Comparison of ENCODE assay signal across 1 cellular context in the genomic region with DNA sequence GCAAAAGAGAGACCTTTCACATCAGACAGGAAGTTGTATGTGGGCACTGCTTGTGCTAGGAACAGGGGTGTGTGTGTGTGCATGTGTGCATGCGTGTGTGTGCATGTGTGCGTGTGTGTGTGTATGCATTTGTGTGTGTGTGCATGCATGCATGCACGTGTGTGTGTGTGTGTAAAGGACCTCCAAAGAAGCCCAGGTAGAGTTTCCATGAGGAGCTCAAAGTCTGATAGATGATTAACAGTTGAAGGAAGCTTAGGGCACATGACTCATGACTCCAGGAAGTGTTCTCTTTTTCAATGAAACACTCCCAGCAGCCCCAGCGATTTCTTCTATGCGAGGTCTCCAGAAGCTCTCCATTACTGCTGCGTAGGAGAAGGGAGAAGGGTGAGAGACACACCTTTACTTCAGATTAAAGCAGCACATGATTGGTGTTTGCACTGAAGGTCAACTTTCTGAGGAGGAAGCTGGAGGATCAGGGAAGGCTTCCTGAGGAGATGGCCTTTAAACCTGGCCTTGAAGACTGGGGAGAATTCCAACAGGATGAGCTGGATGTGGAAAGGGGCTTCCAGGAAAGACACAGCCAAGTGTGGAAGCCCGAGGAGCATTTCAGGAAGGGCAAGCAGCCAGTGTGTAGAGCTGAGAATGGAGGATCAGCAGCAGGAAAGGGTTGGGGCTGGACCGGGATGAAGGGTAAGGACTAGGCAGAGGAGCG.
TF ChIP-seq lines count a peak whose summit lies in the region.

No MANE protein-coding gene starts in this region.

TF ChIP-seq in liver, 16 proteins besides CTCF, POLR2A, EP300 and RAD21 (continued from another document):
- no peak for TF ChIP-seq HNF4A (conservative IDR thresholded peaks at IDR 0.05)
